Comparison of ENCODE assay signal across 25 cellular contexts in genomic region chr3:159113476-159113875, GRCh38. TPM values are rescaled to one million over a fixed set of nuclear protein-coding genes. Genes with fewer than 3 reads are reported as not detected.
DNase-seq lines count a peak whose midpoint lies in the region; TF ChIP-seq lines count a peak whose summit lies in the region.
"Had no signal": no experiment of that assay in that cellular context is flagged by ENCODE, and none has a peak within 500 bp of the region (broad histone marks: within the 10 kb centered on the region; RNA-seq: fewer than 3 reads in every experiment).

No MANE protein-coding gene starts in this region.

- H3K4me2 ChIP-seq in BLaER1 treated with 17β-estradiol and CSF1 and Interleukin-3, amounts not matched to agents 10 nM and 100 nM, result peak overlapping the region; percentile 45 to 80 (median 72); a peak in 21 of 22 replicates
- no peak overlapping the region for H3K4me2 ChIP-seq in neural cell (ENCODE audit: low read length)
- no peak overlapping the region for H3K4me2 ChIP-seq in mesendoderm (ENCODE audit: low read length)

- no peak overlapping the region for H2AK5ac ChIP-seq in mesendoderm (ENCODE audit: low read length)

- H3K9me3 ChIP-seq in BLaER1 treated with 17β-estradiol and CSF1 and Interleukin-3, amounts not matched to agents 10 nM and 100 nM (replicated peaks in 1 of 11), result peaks cover 0 to 25% (median 14%) of the 10 kb centered on the region in 11 experiments; a peak in 13 of 22 replicates
- H3K9me3 ChIP-seq in neural cell (ENCODE audit: low read length), result no peaks in the 10 kb centered on the region
- H3K9me3 ChIP-seq: BE2C had no signal

- peaks cover 53 to 87% (median 59%) of the 10 kb centered on the region in 10 experiments for H3K4me1 ChIP-seq in BLaER1 treated with 17β-estradiol and CSF1 and Interleukin-3, amounts not matched to agents 10 nM and 100 nM
- no peaks in the 10 kb centered on the region for H3K4me1 ChIP-seq in mesendoderm (ENCODE audit: control insufficient read depth, low read depth, low read length)
- H3K4me1 ChIP-seq: BE2C had no signal

- H2BK15ac ChIP-seq in mesendoderm (replicated peaks; ENCODE audit: low read depth), result no peak overlapping the region

- no peak overlapping the region; a peak in 1 of 22 replicates for H3K9ac ChIP-seq in BLaER1 treated with 17β-estradiol and CSF1 and Interleukin-3, amounts not matched to agents 10 nM and 100 nM
- peak overlapping the region; percentile 7 for H3K9ac ChIP-seq in neural cell (ENCODE audit: low read length)
- no peak overlapping the region for H3K9ac ChIP-seq in mesendoderm (ENCODE audit: low read length)

- DNase-seq in NCI-H69 (lab: John Stamatoyannopoulos, UW) (peak; percentile 38), mesendoderm (no peak), SIG-M5 treated with dmso at 0.1 percent for 504 hours (lab: John Stamatoyannopoulos, UW; ENCODE audit: unreplicated experiment) (no peak), islet precursor cell (no peak), NCI-H1105 (lab: John Stamatoyannopoulos, UW) (no peak)
- DNase-seq: 8988T; ACHN; BE2C; C1 segment of cervical spinal cord; CD4-positive, alpha-beta memory T cell; CD4-positive, CD25-positive, alpha-beta regulatory T cell; CD8-positive, alpha-beta memory T cell; COR-L47; DMS 273 treated with DMSO at 0.1 percent for 48 hours; DMS153; DMS53; DMS79; DND-41; EL; GDM1 had no signal

- TF ChIP-seq CTCF in neural cell (IDR thresholded peaks at IDR 0.05; ENCODE audit: poor library complexity, severe bottlenecking), result no peak

- peak overlapping the region; percentile 41 to 88 (median 75); a peak in 15 of 22 replicates for H3K27ac ChIP-seq in BLaER1 treated with 17β-estradiol and CSF1 and Interleukin-3, amounts not matched to agents 10 nM and 100 nM
- peak overlapping the region; percentile 68 for H3K27ac ChIP-seq in neural cell (ENCODE audit: low read length)
- no peak overlapping the region for H3K27ac ChIP-seq in mesendoderm (ENCODE audit: low read depth, low read length)

- H2BK120ac ChIP-seq in mesendoderm (ENCODE audit: low read depth, low read length), result no peak overlapping the region

- no peaks in the 10 kb centered on the region for H3K27me3 ChIP-seq in BLaER1 treated with 17β-estradiol and CSF1 and Interleukin-3, amounts not matched to agents 10 nM and 100 nM
- H3K27me3 ChIP-seq in neural cell (ENCODE audit: insufficient read depth, low read depth, low read length) (no peaks in the 10 kb centered on the region), mesendoderm (ENCODE audit: insufficient read depth, low read length, poor library complexity) (no peaks in the 10 kb centered on the region)
- H3K27me3 ChIP-seq: BE2C had no signal

- no peaks in the 10 kb centered on the region for H3K36me3 ChIP-seq in BLaER1 treated with 17β-estradiol and CSF1 and Interleukin-3, amounts not matched to agents 10 nM and 100 nM
- H3K36me3 ChIP-seq in neural cell (ENCODE audit: insufficient read depth, low read length) (no peaks in the 10 kb centered on the region), mesendoderm (ENCODE audit: control insufficient read depth, insufficient read depth, low read length) (no peaks in the 10 kb centered on the region)
- H3K36me3 ChIP-seq: BE2C had no signal

- H3K18ac ChIP-seq in mesendoderm (ENCODE audit: low read length), result no peak overlapping the region

- no peak for TF ChIP-seq RAD21 in neural cell (conservative IDR thresholded peaks at IDR 0.05)

- no peak overlapping the region for H2AFZ ChIP-seq in neural cell (ENCODE audit: low read depth, low read length)

- H3K79me2 ChIP-seq in neural cell (replicated peaks; ENCODE audit: insufficient read depth, low read length) (no peaks in the 10 kb centered on the region), mesendoderm (ENCODE audit: control insufficient read depth, insufficient read depth, low read length) (no peaks in the 10 kb centered on the region)

- no peak overlapping the region for H4K8ac ChIP-seq in mesendoderm (ENCODE audit: low read depth, low read length)

- no peak overlapping the region for H3K4ac ChIP-seq in mesendoderm (ENCODE audit: low read depth, low read length)

- no peaks in the 10 kb centered on the region for H3F3A ChIP-seq in neural cell (ENCODE audit: insufficient read depth, low read length, poor library complexity, severe bottlenecking)

- H3K56ac ChIP-seq in mesendoderm (ENCODE audit: low read length), result no peak overlapping the region

- WGBS in mesendoderm (ENCODE audit: extremely low coverage, insufficient coverage, low lambda C conversion rate), result no CpG with 5 or more reads among the region's 2 CpGs

- TF ChIP-seq EP300 in neural cell (conservative IDR thresholded peaks at IDR 0.05; ENCODE audit: poor library complexity, severe bottlenecking), result no peak

- no peaks in the 10 kb centered on the region for H3K9me2 ChIP-seq in neural cell (ENCODE audit: insufficient read depth, low read length)

- H3K79me1 ChIP-seq in mesendoderm (ENCODE audit: low read length), result no peaks in the 10 kb centered on the region

- no peak overlapping the region for H3K23ac ChIP-seq in mesendoderm (ENCODE audit: low read length)

- H4K5ac ChIP-seq in mesendoderm (ENCODE audit: low read length), result no peak overlapping the region

- no peak overlapping the region for H3K4me3 ChIP-seq in BLaER1 treated with 17β-estradiol and CSF1 and Interleukin-3, amounts not matched to agents 10 nM and 100 nM
- H3K4me3 ChIP-seq in neural cell (ENCODE audit: low read length), result peak overlapping the region; percentile 2
- H3K4me3 ChIP-seq in mesendoderm (ENCODE audit: low read length), result no peak overlapping the region
- H3K4me3 ChIP-seq: GM12878 had no signal

- H2BK5ac ChIP-seq in mesendoderm (ENCODE audit: low read length), result no peak overlapping the region

- no peaks in the 10 kb centered on the region for H4K20me1 ChIP-seq in BLaER1 treated with 17β-estradiol and CSF1 and Interleukin-3, amounts not matched to agents 10 nM and 100 nM
- H4K20me1 ChIP-seq in neural cell (ENCODE audit: insufficient read depth), result no peaks in the 10 kb centered on the region

TF ChIP-seq in neural cell, 6 proteins besides CTCF, POLR2A, EP300 and RAD21:
- TF ChIP-seq POLR2AphosphoS5 (IDR thresholded peaks at IDR 0.05) (peak; percentile 36), MXI1 (conservative IDR thresholded peaks at IDR 0.05; ENCODE audit: poor library complexity, severe bottlenecking) (no peak)
TF ChIP-seq in neural cell: peak in this region for 1.

RNA-seq across cellular contexts. Expression of gene IQCJ, which starts 44.4 kb away (rescaled TPM):
- 3.4 and 3.9 TPM in 2 replicates for polyA plus RNA-seq in neural cell
- 174 and 230 TPM in 2 replicates for polyA minus RNA-seq in neural cell
- not detected for polyA plus RNA-seq in mesendoderm (2013, experiment 1 of 2)
- not detected for polyA plus RNA-seq in mesendoderm (2013, experiment 2 of 2)
- polyA plus RNA-seq: AG04450; CD14-positive monocyte; CD4-positive, alpha-beta memory T cell; CD4-positive, CD25-positive, alpha-beta regulatory T cell; CD8-positive, alpha-beta memory T cell; GM12878 had no signal

Comparison
In these comparisons a context has a peak if more than half of its experiments do, and no peak if none do; other contexts are left out.
1. H3K4me2 ChIP-seq: peak in BLaER1 treated with 17β-estradiol and CSF1 and Interleukin-3, amounts not matched to agents 10 nM and 100 nM (11 of 11); none in neural cell (single experiment) and mesendoderm (single experiment).